In the genomic region with DNA sequence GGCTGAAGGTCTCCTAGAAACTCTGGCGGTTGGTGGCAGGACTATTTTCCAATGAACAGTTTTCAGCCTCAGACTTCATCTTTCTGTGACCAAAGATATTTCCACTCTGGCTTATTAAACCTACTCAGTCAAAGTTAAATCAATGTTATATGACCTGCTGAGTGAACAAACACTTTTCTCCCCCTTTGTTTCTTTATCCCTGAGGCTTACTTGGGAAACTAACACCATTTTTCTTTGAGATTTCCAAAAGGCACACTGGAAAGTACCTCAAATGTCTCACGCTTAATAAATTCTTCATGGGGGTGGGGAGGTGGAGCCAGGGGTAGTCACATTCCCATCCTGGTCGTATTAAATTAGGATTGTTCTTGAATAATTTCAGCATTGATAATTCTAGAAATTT, we compare ENCODE assay signal across 23 cellular contexts. TPM values are rescaled to one million over a fixed set of nuclear protein-coding genes. Genes with fewer than 3 reads are reported as not detected.
"Had no signal": no experiment of that assay in that cellular context is flagged by ENCODE, and none has a peak within 500 bp of the region (broad histone marks: within the 10 kb centered on the region; RNA-seq: fewer than 3 reads in every experiment).

No MANE protein-coding gene starts in this region.

- H3K4me1 ChIP-seq: right lobe of liver had no signal

- H3K9me3 Mint-ChIP-seq: activated naive CD4-positive, alpha-beta T cell treated with anti-CD3 and anti-CD28 coated beads for 36 hours; activated naive CD8-positive, alpha-beta T cell treated with anti-CD3 and anti-CD28 coated beads for 36 hours; activated T-cell treated with anti-CD3 and anti-CD28 coated beads, Interleukin-2, amount 50 U/mL, for 72 hours; stimulated activated memory B cell treated with anti-CD40 and anti-IgM and Interleukin-4, amounts not matched to agents 10 μg/mL and 1 μg/mL and 100 μg/mL, for 72 hours; stimulated activated naive CD8-positive, alpha-beta T cell treated with anti-CD3 and anti-CD28 coated beads, Interleukin-15, amount 100 ng/mL, for 72 hours had no signal

- ATAC-seq: activated CD4-positive, alpha-beta T cell treated with anti-CD3 and anti-CD28 coated beads for 36 hours; activated T-cell treated with anti-CD3 and anti-CD28 coated beads, Interleukin-2, amount 50 U/mL, for 72 hours; esophagus mucosa; heart left ventricle; stimulated activated memory B cell treated with anti-CD40 and anti-IgM and Interleukin-4, amounts not matched to agents 10 μg/mL and 1 μg/mL and 100 μg/mL, for 72 hours; stimulated activated naive CD8-positive, alpha-beta T cell treated with anti-CD3 and anti-CD28 coated beads, Interleukin-15, amount 100 ng/mL, for 72 hours had no signal

- H3K9me3 ChIP-seq: adrenal gland, ascending aorta, heart left ventricle, left ventricle myocardium inferior, right lobe of liver, upper lobe of left lung, vagina had no signal

- H3K4me3 Mint-ChIP-seq: activated CD4-positive, alpha-beta T cell treated with anti-CD3 and anti-CD28 coated beads for 36 hours; activated naive CD8-positive, alpha-beta T cell treated with anti-CD3 and anti-CD28 coated beads for 36 hours; stimulated activated memory B cell treated with anti-CD40 and anti-IgM and Interleukin-4, amounts not matched to agents 10 μg/mL and 1 μg/mL and 100 μg/mL, for 72 hours had no signal

- H3K36me3 Mint-ChIP-seq: activated naive CD8-positive, alpha-beta T cell treated with anti-CD3 and anti-CD28 coated beads for 36 hours; stimulated activated memory B cell treated with anti-CD40 and anti-IgM and Interleukin-4, amounts not matched to agents 10 μg/mL and 1 μg/mL and 100 μg/mL, for 72 hours had no signal

- DNase-seq: activated CD4-positive, alpha-beta T cell treated with anti-CD3 and anti-CD28 coated beads, Interleukin-2, amount 50 U/mL, for 4 hours; activated CD4-positive, CD25-positive, alpha-beta regulatory T cell; activated naive CD4-positive, alpha-beta T cell treated with anti-CD3 and anti-CD28 coated beads for 36 hours; activated naive CD8-positive, alpha-beta T cell treated with anti-CD3 and anti-CD28 coated beads for 36 hours; activated T-cell treated with anti-CD3 and anti-CD28 coated beads for 4 hours; activated T-cell treated with anti-CD3 and anti-CD28 coated beads, Interleukin-2, amount 50 U/mL, for 72 hours; adrenal gland; brain microvascular endothelial cell; cortex of kidney; foreskin fibroblast; heart left ventricle; left ventricle myocardium inferior; right lobe of liver; stimulated activated CD4-positive, alpha-beta T cell treated with anti-CD3 and anti-CD28 coated beads, Interleukin-4, amount 100 ng/mL, for 24 hours; stimulated activated naive CD8-positive, alpha-beta T cell treated with anti-CD3 and anti-CD28 coated beads, Interleukin-15, amount 100 ng/mL, for 72 hours; T-helper 2 cell; upper lobe of left lung had no signal

- H3K27me3 ChIP-seq: adrenal gland, ascending aorta, brain microvascular endothelial cell, right lobe of liver, upper lobe of left lung, vagina had no signal

- H3K27ac ChIP-seq: adrenal gland, ascending aorta, brain microvascular endothelial cell, heart left ventricle, left ventricle myocardium inferior, upper lobe of left lung had no signal

- H3K27ac Mint-ChIP-seq: activated CD4-positive, alpha-beta T cell treated with anti-CD3 and anti-CD28 coated beads for 36 hours; activated naive CD4-positive, alpha-beta T cell treated with anti-CD3 and anti-CD28 coated beads for 36 hours; activated naive CD8-positive, alpha-beta T cell treated with anti-CD3 and anti-CD28 coated beads for 36 hours; activated T-cell treated with anti-CD3 and anti-CD28 coated beads, Interleukin-2, amount 50 U/mL, for 72 hours; progenitor cell of endocrine pancreas; stimulated activated memory B cell treated with anti-CD40 and anti-IgM and Interleukin-4, amounts not matched to agents 10 μg/mL and 1 μg/mL and 100 μg/mL, for 72 hours; stimulated activated naive CD8-positive, alpha-beta T cell treated with anti-CD3 and anti-CD28 coated beads, Interleukin-15, amount 100 ng/mL, for 72 hours had no signal

- H3K36me3 ChIP-seq: adrenal gland, ascending aorta, brain microvascular endothelial cell, heart left ventricle, left ventricle myocardium inferior, right lobe of liver, upper lobe of left lung, vagina had no signal

RNA-seq across cellular contexts. Expression of a gene that starts 1.8 kb away (rescaled TPM):
- total RNA-seq: activated CD4-positive, alpha-beta T cell treated with anti-CD3 and anti-CD28 coated beads for 36 hours; activated naive CD4-positive, alpha-beta T cell treated with anti-CD3 and anti-CD28 coated beads for 36 hours; activated naive CD8-positive, alpha-beta T cell treated with anti-CD3 and anti-CD28 coated beads for 36 hours; activated T-cell treated with anti-CD3 and anti-CD28 coated beads, Interleukin-2, amount 50 U/mL, for 72 hours; ascending aorta had no signal
